In genomic region chr22:24011735-24012068, GRCh38 we compare ENCODE assay signal across 6 cellular contexts. TPM values are rescaled to one million over a fixed set of nuclear protein-coding genes. Genes with fewer than 3 reads are reported as not detected.
DNase-seq lines count a peak whose midpoint lies in the region; ATAC-seq and TF ChIP-seq lines count a peak whose summit lies in the region.

No MANE protein-coding gene starts in this region.

- no peaks in the 10 kb centered on the region for H3K9me3 Mint-ChIP-seq in Calu3 (ENCODE audit: low read depth, unreplicated experiment)

- peak overlapping the region; percentile 79 to 81 for H3K27ac ChIP-seq in right atrium auricular region
- peak overlapping the region; percentile 78 to 89 (median 82) for H3K27ac ChIP-seq in upper lobe of left lung

- no TSS peak for BruUV-seq in Calu3 (replicated peaks; lab: Mats Ljungman, UMichigan)

- no peak for TF ChIP-seq EP300 in upper lobe of left lung (IDR thresholded peaks at IDR 0.05)

- peaks cover 0 to 25% of the 10 kb centered on the region in 2 donors for H3K4me1 ChIP-seq in right atrium auricular region
- H3K4me1 ChIP-seq in upper lobe of left lung = peaks cover 13 to 23% (median 15%) of the 10 kb centered on the region in 4 donors

- WGBS in upper lobe of left lung, 2 donors = 1% methylated on average over 9 to 10 of the region's 10 CpGs

- intact Hi-C loops in Calu3 (cut with micrococcal nuclease; ENCODE audit: unreplicated experiment) = no loop called here

- TF ChIP-seq CTCF in Calu3 (IDR thresholded peaks at IDR 0.05; ENCODE audit: unreplicated experiment) = no peak
- no peak for TF ChIP-seq CTCF in right atrium auricular region (IDR thresholded peaks at IDR 0.05)
- TF ChIP-seq CTCF in upper lobe of left lung (IDR thresholded peaks at IDR 0.05) = no peak

- peaks cover 10% of the 10 kb centered on the region for H3K4me1 Mint-ChIP-seq in Calu3 (ENCODE audit: low read depth, unreplicated experiment)

- H3K4me3 ChIP-seq in right atrium auricular region (peak overlapping the region; percentile 85 to 89), upper lobe of left lung (peak overlapping the region; percentile 73 to 92 (median 86))

- DNase-seq in Calu3 (no peak), NCI-H748 treated with DMSO at 0.1 percent for 48 hours (lab: John Stamatoyannopoulos, UW) (peak; percentile 22), right atrium auricular region (ENCODE audit: low spot score) (no peak), upper lobe of left lung (no peak), COR-L47 (lab: John Stamatoyannopoulos, UW) (no peak)

- H3K9me3 ChIP-seq in right atrium auricular region (no peaks in the 10 kb centered on the region), upper lobe of left lung (no peaks in the 10 kb centered on the region)

- CTCF ChIA-PET in Calu3 (lab: Charles Lee) = no interaction called here

- peaks cover 13% of the 10 kb centered on the region for H3K36me3 Mint-ChIP-seq in Calu3 (ENCODE audit: insufficient read depth, unreplicated experiment)

- H3K27ac Mint-ChIP-seq in Calu3 (ENCODE audit: unreplicated experiment) = peak overlapping the region; percentile 78

- H3K27me3 Mint-ChIP-seq in Calu3 (ENCODE audit: unreplicated experiment) = no peaks in the 10 kb centered on the region

- no peak for TF ChIP-seq POLR2A in upper lobe of left lung (IDR thresholded peaks at IDR 0.05)

- peak overlapping the region; percentile 88 for H3K4me3 Mint-ChIP-seq in Calu3 (ENCODE audit: low read depth, unreplicated experiment)

- ATAC-seq in upper lobe of left lung (ENCODE audit: low FRiP score in 2 of 2) (peak; percentile 1 to 3), HG03457 (IDR thresholded peaks at IDR 0.05; ENCODE audit: unreplicated experiment) (no peak)

- H3K27me3 ChIP-seq in right atrium auricular region (no peaks in the 10 kb centered on the region), upper lobe of left lung (no peaks in the 10 kb centered on the region)

- H3K36me3 ChIP-seq in right atrium auricular region (no peaks in the 10 kb centered on the region), upper lobe of left lung (no peaks in the 10 kb centered on the region)

RNA-seq across cellular contexts. Expression of gene CABIN1, which starts 0.6 kb away (rescaled TPM):
- total RNA-seq in Calu3 (2022) = 57.0 and 59.3 TPM in 2 replicates
- 10 to 100 TPM; 27.6 to 27.9 TPM for total RNA-seq in right atrium auricular region
- 100 to 1,000 TPM in 2 of 6 donors, 10 to 100 TPM in 4; 55.3 to 176 (median 95.3) TPM for total RNA-seq in upper lobe of left lung

RNA-seq across cellular contexts. Expression of gene GSTT4, which starts 6.4 kb away (rescaled TPM):
- total RNA-seq in Calu3 (2022) (not detected in 2 replicates), right atrium auricular region (not detected), upper lobe of left lung (not detected)

RNA-seq across cellular contexts. Expression of gene GSTT2, which starts 31.8 kb away (rescaled TPM):
- total RNA-seq in Calu3 (2022) (0.64 and 0.85 TPM in 2 replicates), right atrium auricular region (under 1 TPM in 1 of 2 donors, not detected in 1; 0.48 TPM), upper lobe of left lung (under 1 TPM in 2 of 6 donors, not detected in 4; 0.29 to 0.88 TPM)

RNA-seq across cellular contexts. Expression of gene DDT, which starts 37.5 kb away (rescaled TPM):
- total RNA-seq in Calu3 (2022) (101 and 115 TPM in 2 replicates), right atrium auricular region (100 to 1,000 TPM; 147 to 153 TPM), upper lobe of left lung (100 to 1,000 TPM; 113 to 190 (median 127) TPM)

RNA-seq across cellular contexts. Expression of gene DDTL, which starts 45.0 kb away (rescaled TPM):
- 3.4 and 4.1 TPM in 2 replicates for total RNA-seq in Calu3 (2022)
- total RNA-seq in right atrium auricular region = 1 to 10 TPM in 1 of 2 donors, not detected in 1; 1.0 TPM
- 1 to 10 TPM in 3 of 6 donors, under 1 TPM in 1, not detected in 2; 0.91 to 5.7 (median 2.5) TPM for total RNA-seq in upper lobe of left lung
